Comparison of ENCODE assay signal across 8 cellular contexts in genomic region chr1:167454304-167454928, GRCh38.
DNase-seq lines count a peak whose midpoint lies in the region; ATAC-seq and TF ChIP-seq lines count a peak whose summit lies in the region.

No MANE protein-coding gene starts in this region.

- H3K27ac ChIP-seq in SJCRH30, result no peak overlapping the region
- peak overlapping the region; percentile 81 to 86 (median 86) for H3K27ac ChIP-seq in esophagus muscularis mucosa (replicated peaks in 1 of 4)

- TF ChIP-seq EP300 in esophagus muscularis mucosa (IDR thresholded peaks at IDR 0.05), result no peak

- WGBS in esophagus muscularis mucosa, result 32% methylated on average over 19 of the region's 21 CpGs

- no peaks in the 10 kb centered on the region for H3K36me3 ChIP-seq in SJCRH30
- H3K36me3 ChIP-seq in esophagus muscularis mucosa, result no peaks in the 10 kb centered on the region

- no peak for TF ChIP-seq POLR2A in esophagus muscularis mucosa (IDR thresholded peaks at IDR 0.05; ENCODE audit: low read depth)

- intact Hi-C loops in esophagus muscularis mucosa (cut with DNase I), result no loop called here

- no peaks in the 10 kb centered on the region for H3K27me3 ChIP-seq in SJCRH30
- H3K27me3 ChIP-seq in esophagus muscularis mucosa, result no peaks in the 10 kb centered on the region

- H3K4me1 ChIP-seq in SJCRH30 (no peaks in the 10 kb centered on the region), esophagus muscularis mucosa (peaks cover 10 to 17% (median 14%) of the 10 kb centered on the region in 4 donors)

- DNase-seq in NCI-H2107 treated with DMSO at 0.1 percent for 48 hours (lab: John Stamatoyannopoulos, UW; ENCODE audit: unreplicated experiment) (peak; percentile 13), NCI-H2107 (lab: John Stamatoyannopoulos, UW) (no peak), SJCRH30 (no peak), esophagus muscularis mucosa (ENCODE audit: extremely low spot score) (no peak), retinal pigment epithelial cell (ENCODE audit: low read depth) (no peak), NCI-H2029 (lab: John Stamatoyannopoulos, UW) (no peak), AG08395 (ENCODE audit: low spot score) (no peak)

- no peak for ATAC-seq in GM19328 (IDR thresholded peaks at IDR 0.05; ENCODE audit: unreplicated experiment)

- TF ChIP-seq CTCF in esophagus muscularis mucosa (IDR thresholded peaks at IDR 0.05) (no peak), retinal pigment epithelial cell (conservative IDR thresholded peaks at IDR 0.05; ENCODE audit: low read depth, low read length) (no peak)

- H3K9me3 ChIP-seq in SJCRH30 (replicated peaks) (no peaks in the 10 kb centered on the region), esophagus muscularis mucosa (no peaks in the 10 kb centered on the region)

- H3K4me3 ChIP-seq in SJCRH30 (peak overlapping the region; percentile 66), esophagus muscularis mucosa (peak overlapping the region; percentile 72 to 87 (median 77)), retinal pigment epithelial cell (ENCODE audit: low read length) (peak overlapping the region; percentile 59)
